In the genomic region with DNA sequence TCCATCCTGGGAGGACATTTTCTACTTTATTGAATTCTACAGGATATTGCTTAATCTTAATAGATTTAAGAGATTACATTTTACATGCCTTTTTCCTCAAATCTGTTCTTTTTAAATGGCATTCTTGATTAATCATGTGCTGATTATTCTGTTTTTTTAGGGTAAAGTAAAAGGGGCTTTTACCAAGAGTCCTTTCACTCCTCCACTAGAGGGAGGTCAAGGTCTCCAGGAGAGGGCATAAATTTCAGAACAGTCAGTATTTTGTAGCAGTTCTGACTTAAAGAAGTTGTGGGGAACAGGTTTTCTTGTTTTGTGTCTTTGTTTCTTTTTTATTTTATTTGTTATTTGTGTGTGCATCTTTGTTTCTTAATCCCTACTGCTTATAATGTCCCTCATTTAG, we compare ENCODE assay signal across 8 cellular contexts. TPM values are rescaled to one million over a fixed set of nuclear protein-coding genes. Genes with fewer than 3 reads are reported as not detected.
A peak's percentile ranks its signal among the peaks of the same experiment; 100 is the strongest.
DNase-seq lines count a peak whose midpoint lies in the region; ATAC-seq, FAIRE-seq and TF ChIP-seq lines count a peak whose summit lies in the region.

No MANE protein-coding gene starts in this region.

- peak; percentile 9 for TF ChIP-seq CTCF in GM10248 (IDR thresholded peaks at IDR 0.05; ENCODE audit: control extremely low read depth, extremely low read depth, low read depth, missing control alignments)
- TF ChIP-seq CTCF in KMS-11 (conservative IDR thresholded peaks at IDR 0.05; ENCODE audit: low read depth, low read length), result peak; percentile 78
- peak in 6 of 7 experiments; percentile 35 to 60 (median 45) for TF ChIP-seq CTCF in body of pancreas (IDR thresholded peaks at IDR 0.05)
- peak; percentile 61 for TF ChIP-seq CTCF in HepG2 (CRISPR knock-in tag; IDR thresholded peaks at IDR 0.05)

- H2AFZ ChIP-seq in KMS-11 (ENCODE audit: low read depth), result no peak overlapping the region
- no peak overlapping the region for H2AFZ ChIP-seq in HepG2 (ENCODE audit: low read length)

- peaks cover 12% of the 10 kb centered on the region for H3K36me3 ChIP-seq in KMS-11 (ENCODE audit: insufficient read depth)
- peaks cover 13 to 48% of the 10 kb centered on the region in 2 donors for H3K36me3 ChIP-seq in body of pancreas (replicated peaks in 1 of 2; ENCODE audit: insufficient read depth in 1 of 2, low read depth in 2 of 2)
- peaks cover 27 to 87% of the 10 kb centered on the region in 2 experiments for H3K36me3 ChIP-seq in HepG2 (replicated peaks in 1 of 2; ENCODE audit: control insufficient read depth in 1 of 2, insufficient read depth in 2 of 2, low read length in 2 of 2)
- H3K36me3 ChIP-seq in MG63, result peaks cover 89% of the 10 kb centered on the region

- no peaks in the 10 kb centered on the region for H4K20me1 ChIP-seq in KMS-11 (ENCODE audit: insufficient read depth)
- no peaks in the 10 kb centered on the region for H4K20me1 ChIP-seq in HepG2 (ENCODE audit: insufficient read depth, low read length)

- no peaks in the 10 kb centered on the region for H3K9me3 ChIP-seq in body of pancreas
- no peaks in the 10 kb centered on the region for H3K9me3 ChIP-seq in HepG2 (ENCODE audit: low read length)
- no peaks in the 10 kb centered on the region for H3K9me3 ChIP-seq in MG63

- no peak overlapping the region for H3K27ac ChIP-seq in KMS-11
- no peak overlapping the region for H3K27ac ChIP-seq in body of pancreas
- no peak overlapping the region for H3K27ac ChIP-seq in HepG2 (ENCODE audit: extremely low read length, insufficient read depth, low read length)

- FAIRE-seq in HepG2 (lab: Jason Lieb, UNC), result no peak

- intact Hi-C loops in body of pancreas (cut with DNase I), result loop anchor here (10.0 kb wide), 1 partner anchor 168 kb away; no protein-coding TSS in a partner anchor
- intact Hi-C loops in HepG2 (cut with micrococcal nuclease; ENCODE audit: unreplicated experiment), result loop anchor here (1.0 to 2.0 kb wide), 3 partner anchors 114 to 232 kb away; partner anchors contain the start of gene SLC40A1

- no peak for DNase-seq in GM10248 (ENCODE audit: extremely low spot score)
- DNase-seq in body of pancreas, result no peak
- DNase-seq in HepG2 (ENCODE audit: low spot score), result peak; percentile 55
- no peak for DNase-seq in islet precursor cell
- no peak for DNase-seq in MG63
- DNase-seq in NK-92 (lab: John Stamatoyannopoulos, UW; ENCODE audit: unreplicated experiment), result no peak

- no peak overlapping the region for H3K4me3 ChIP-seq in KMS-11 (IDR thresholded peaks at IDR 0.05; ENCODE audit: insufficient read depth, low read depth, low read length)
- H3K4me3 ChIP-seq in body of pancreas, result no peak overlapping the region
- no peak overlapping the region for H3K4me3 ChIP-seq in HepG2 (replicated peaks in 1 of 3; ENCODE audit: insufficient read depth in 1 of 3, low read depth in 2 of 3, low read length in 3 of 3)
- H3K4me3 ChIP-seq in MG63, result no peak overlapping the region

- no peak overlapping the region for H3K9ac ChIP-seq in KMS-11
- no peak overlapping the region for H3K9ac ChIP-seq in HepG2 (ENCODE audit: insufficient read depth, low read depth, low read length)

- POLR2A ChIA-PET in GM10248 (lab: Yijun Ruan, JAX), result no interaction called here
- POLR2A ChIA-PET in HepG2 (lab: Yijun Ruan, JAX), result no interaction called here

- no TSS peak for BruUV-seq in HepG2 (replicated peaks; lab: Mats Ljungman, UMichigan)

- CTCF ChIA-PET in GM10248 (lab: Yijun Ruan, JAX), result interaction anchor here (0.8 to 1.4 kb wide), 2 partner anchors 11 to 22 kb away, joined by 3 to 4 read pairs; no protein-coding TSS in a partner anchor
- CTCF ChIA-PET in HepG2 (lab: Yijun Ruan, JAX; ENCODE audit: low intra/inter-chr PET ratio, low total read pairs), result interaction anchor here (1.6 to 2.8 kb wide), 3 partner anchors 163 to 195 kb away, joined by 3 to 19 read pairs (median 13); partner anchors contain the start of gene ASNSD1

- peaks cover 20% of the 10 kb centered on the region for H3K4me1 ChIP-seq in KMS-11 (ENCODE audit: low read depth, poor library complexity, severe bottlenecking)
- H3K4me1 ChIP-seq in body of pancreas, result no peaks in the 10 kb centered on the region
- 0 out of 2 replicates have a peak, but pooled peaks cover 10% of the 10 kb centered on the region for H3K4me1 ChIP-seq in HepG2 (ENCODE audit: insufficient read depth, low read length)

- H3K27me3 ChIP-seq in KMS-11 (ENCODE audit: insufficient read depth, low read depth) (no peaks in the 10 kb centered on the region), body of pancreas (no peaks in the 10 kb centered on the region), HepG2 (ENCODE audit: control insufficient read depth in 1 of 2, insufficient read depth in 2 of 2, low read length in 2 of 2) (no peaks in the 10 kb centered on the region), MG63 (no peaks in the 10 kb centered on the region)

- TF ChIP-seq RAD21 in HepG2 (CRISPR knock-in tag; IDR thresholded peaks at IDR 0.05), result peak; percentile 74

- in situ Hi-C loops in HepG2 (cut with HindIII; ENCODE audit: extremely low pct_ligation_motif_present, low pct_unique_long_range_greater_than_20kb), result no loop called here

- TF ChIP-seq POLR2A in body of pancreas (IDR thresholded peaks at IDR 0.05) (no peak), HepG2 (IDR thresholded peaks at IDR 0.05; ENCODE audit: insufficient read depth in 1 of 2, low read depth in 2 of 2, low read length in 2 of 2) (no peak)

- ATAC-seq in body of pancreas, result peak; percentile 45
- peak; percentile 78 for ATAC-seq in HepG2
- no peak for ATAC-seq in GM21381 (IDR thresholded peaks at IDR 0.05; ENCODE audit: unreplicated experiment)

- H3K79me2 ChIP-seq in KMS-11 (ENCODE audit: insufficient read depth, low read depth), result no peaks in the 10 kb centered on the region
- H3K79me2 ChIP-seq in HepG2 (ENCODE audit: insufficient read depth, low read length), result no peaks in the 10 kb centered on the region

- H3K4me2 ChIP-seq in KMS-11, result no peak overlapping the region
- no peak overlapping the region for H3K4me2 ChIP-seq in HepG2 (ENCODE audit: low read depth, low read length)

- TF ChIP-seq EP300 in HepG2 (IDR thresholded peaks at IDR 0.05; ENCODE audit: low read depth in 2 of 2, low read length in 2 of 2) (no peak), HepG2 (CRISPR knock-in tag; IDR thresholded peaks at IDR 0.05; ENCODE audit: borderline replicate concordance) (no peak)

TF ChIP-seq in HepG2, 621 proteins besides CTCF, POLR2A, EP300 and RAD21 (continues in another document):
- TF ChIP-seq STAG1 (CRISPR knock-in tag; IDR thresholded peaks at IDR 0.05) (peak; percentile 83), CHCHD3 (CRISPR knock-in tag; IDR thresholded peaks at IDR 0.05) (no peak), ARID2 (CRISPR knock-in tag; IDR thresholded peaks at IDR 0.05; ENCODE audit: borderline replicate concordance) (no peak), SMC3 (IDR thresholded peaks at IDR 0.05; ENCODE audit: low read length) (peak; percentile 74), ZNF30 (CRISPR knock-in tag; IDR thresholded peaks at IDR 0.05) (no peak)
- TF ChIP-seq, protein P1, sequence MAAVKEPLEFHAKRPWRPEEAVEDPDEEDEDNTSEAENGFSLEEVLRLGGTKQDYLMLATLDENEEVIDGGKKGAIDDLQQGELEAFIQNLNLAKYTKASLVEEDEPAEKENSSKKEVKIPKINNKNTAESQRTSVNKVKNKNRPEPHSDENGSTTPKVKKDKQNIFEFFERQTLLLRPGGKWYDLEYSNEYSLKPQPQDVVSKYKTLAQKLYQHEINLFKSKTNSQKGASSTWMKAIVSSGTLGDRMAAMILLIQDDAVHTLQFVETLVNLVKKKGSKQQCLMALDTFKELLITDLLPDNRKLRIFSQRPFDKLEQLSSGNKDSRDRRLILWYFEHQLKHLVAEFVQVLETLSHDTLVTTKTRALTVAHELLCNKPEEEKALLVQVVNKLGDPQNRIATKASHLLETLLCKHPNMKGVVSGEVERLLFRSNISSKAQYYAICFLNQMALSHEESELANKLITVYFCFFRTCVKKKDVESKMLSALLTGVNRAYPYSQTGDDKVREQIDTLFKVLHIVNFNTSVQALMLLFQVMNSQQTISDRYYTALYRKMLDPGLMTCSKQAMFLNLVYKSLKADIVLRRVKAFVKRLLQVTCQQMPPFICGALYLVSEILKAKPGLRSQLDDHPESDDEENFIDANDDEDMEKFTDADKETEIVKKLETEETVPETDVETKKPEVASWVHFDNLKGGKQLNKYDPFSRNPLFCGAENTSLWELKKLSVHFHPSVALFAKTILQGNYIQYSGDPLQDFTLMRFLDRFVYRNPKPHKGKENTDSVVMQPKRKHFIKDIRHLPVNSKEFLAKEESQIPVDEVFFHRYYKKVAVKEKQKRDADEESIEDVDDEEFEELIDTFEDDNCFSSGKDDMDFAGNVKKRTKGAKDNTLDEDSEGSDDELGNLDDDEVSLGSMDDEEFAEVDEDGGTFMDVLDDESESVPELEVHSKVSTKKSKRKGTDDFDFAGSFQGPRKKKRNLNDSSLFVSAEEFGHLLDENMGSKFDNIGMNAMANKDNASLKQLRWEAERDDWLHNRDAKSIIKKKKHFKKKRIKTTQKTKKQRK (IDR thresholded peaks at IDR 0.05; ENCODE audit: low read length), result no peak

RNA-seq across cellular contexts. Expression of gene WDR75, which starts 25.4 kb away (rescaled TPM):
- total RNA-seq in body of pancreas (10 to 100 TPM; 14.2 to 26.2 TPM), HepG2 (2016; rRNA removed; fragmentation: Illumina TruSeq; extraction: Trizol) (74.1 and 106 TPM in 2 replicates)
- total RNA-seq in HepG2 (2016; cell fraction: cytosol; rRNA removed; fragmentation: Illumina TruSeq; extraction: Trizol; ENCODE audit: low read depth), result 6.7 and 7.8 TPM in 2 replicates
- total RNA-seq in HepG2 (2016; cell fraction: insoluble cytoplasmic fraction; rRNA removed; fragmentation: Illumina TruSeq; extraction: Trizol), result 78.8 and 111 TPM in 2 replicates
- 18.3 and 22.3 TPM in 2 replicates for total RNA-seq in HepG2 (2016; cell fraction: membrane; rRNA removed; fragmentation: Illumina TruSeq; extraction: Trizol)
- 104 and 105 TPM in 2 replicates for total RNA-seq in HepG2 (2016; cell fraction: nucleus; rRNA removed; fragmentation: Illumina TruSeq; extraction: Trizol)
- 54.5 and 63.0 TPM in 2 replicates for polyA plus RNA-seq in HepG2 (2011; rRNA removed)
- polyA plus RNA-seq in HepG2 (2011; cell fraction: cytosol; rRNA removed), result 11.8 and 17.9 TPM in 2 replicates
- polyA plus RNA-seq in HepG2 (2011; cell fraction: nucleus; rRNA removed), result 60.9 and 85.0 TPM in 2 replicates
- polyA plus RNA-seq in HepG2 (2012), result 34.1 and 68.0 TPM in 2 replicates
- polyA plus RNA-seq in HepG2 (2016; cell fraction: cytosol; fragmentation: Illumina TruSeq; extraction: Trizol; ENCODE audit: low read depth), result 2.4 and 2.5 TPM in 2 replicates
- polyA plus RNA-seq in HepG2 (2016; cell fraction: insoluble cytoplasmic fraction; fragmentation: Illumina TruSeq; extraction: Trizol; ENCODE audit: low read depth), result 68.6 and 69.2 TPM in 2 replicates
- polyA plus RNA-seq in HepG2 (2016; cell fraction: membrane; fragmentation: Illumina TruSeq; extraction: Trizol; ENCODE audit: low read depth), result 5.7 and 7.8 TPM in 2 replicates
- polyA plus RNA-seq in HepG2 (2016; cell fraction: nucleus; fragmentation: Illumina TruSeq; extraction: Trizol; ENCODE audit: insufficient read depth, low read depth), result 100 and 103 TPM in 2 replicates
- 46.4 and 64.2 TPM in 2 replicates for polyA minus RNA-seq in HepG2 (2011; rRNA and poly(A)+ RNA removed; ENCODE audit: low replicate concordance)
- polyA minus RNA-seq in HepG2 (2011; cell fraction: cytosol; rRNA and poly(A)+ RNA removed), result 20.1 and 21.0 TPM in 2 replicates
- polyA minus RNA-seq in HepG2 (2011; cell fraction: nucleus; rRNA and poly(A)+ RNA removed), result 240 and 258 TPM in 2 replicates
- total RNA-seq in MG63 (2014; rRNA removed; shearing (Covaris generic); ENCODE audit: low replicate concordance), result 52.8 and 68.4 TPM in 2 replicates

Comparison
In these comparisons a context has a peak if more than half of its experiments do, and no peak if none do; other contexts are left out.
1. CTCF ChIP-seq: peak in every context shown above with its lines; median percentile 78 in KMS-11; 61 in HepG2; 45 in body of pancreas; 9 in GM10248.